35 cellular contexts compared by ENCODE assay signal in the genomic region with DNA sequence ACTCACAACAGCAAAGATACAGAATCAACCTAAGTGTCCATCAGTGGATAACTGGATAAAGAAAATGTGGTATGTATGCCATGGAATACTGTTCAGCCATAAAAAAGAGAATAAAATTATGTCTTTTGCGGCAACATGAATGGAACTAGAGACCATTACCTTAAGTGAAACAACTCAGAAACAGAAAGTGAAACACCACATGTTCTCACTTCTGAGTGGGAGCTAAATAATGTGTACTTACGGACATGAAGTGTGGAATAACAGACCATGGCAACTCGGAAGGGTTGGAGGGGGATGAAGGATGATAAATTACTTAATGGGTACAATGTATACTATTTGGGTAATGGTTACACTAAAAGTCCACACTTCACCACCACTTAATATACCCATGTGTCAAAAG.
"Had no signal": no experiment of that assay in that cellular context is flagged by ENCODE, and none has a peak within 500 bp of the region (broad histone marks: within the 10 kb centered on the region; RNA-seq: fewer than 3 reads in every experiment).

No MANE protein-coding gene starts in this region.

- H3K36me3 Mint-ChIP-seq: activated CD4-positive, alpha-beta memory T cell treated with anti-CD3 and anti-CD28 coated beads for 36 hours; activated CD8-positive, alpha-beta memory T cell treated with anti-CD3 and anti-CD28 coated beads, Interleukin-2, amount 10 ng/mL, durations not matched to agents 7 days and 5 days; activated naive CD4-positive, alpha-beta T cell treated with anti-CD3 and anti-CD28 coated beads, Interleukin-2, amount 10 ng/mL, durations not matched to agents 7 days and 5 days; activated naive CD4-positive, alpha-beta T cell treated with anti-CD3 and anti-CD28 coated beads, Interleukin-2, amount 50 U/mL, for 24 hours; activated naive CD8-positive, alpha-beta T cell; activated naive CD8-positive, alpha-beta T cell treated with anti-CD3 and anti-CD28 coated beads, Interleukin-2, amount 10 ng/mL, durations not matched to agents 7 days and 5 days had no signal

- H3K4me3 Mint-ChIP-seq: activated B cell treated with CpG ODN at 0.5 μM for 24 hours; activated CD4-positive, alpha-beta memory T cell treated with anti-CD3 and anti-CD28 coated beads for 36 hours; activated CD4-positive, alpha-beta T cell treated with anti-CD3 and anti-CD28 coated beads, Interleukin-2, amount 10 ng/mL, durations not matched to agents 24 days and 14 days; activated CD8-positive, alpha-beta memory T cell treated with anti-CD3 and anti-CD28 coated beads, Interleukin-2, amount 10 ng/mL, durations not matched to agents 7 days and 5 days; activated CD8-positive, alpha-beta T cell treated with anti-CD3 and anti-CD28 coated beads, Interleukin-2, amount 10 ng/mL, durations not matched to agents 7 days and 5 days; activated naive CD4-positive, alpha-beta T cell treated with anti-CD3 and anti-CD28 coated beads, Interleukin-2, amount 10 ng/mL, durations not matched to agents 7 days and 5 days; activated naive CD4-positive, alpha-beta T cell treated with anti-CD3 and anti-CD28 coated beads, Interleukin-2, amount 50 U/mL, for 24 hours; activated naive CD8-positive, alpha-beta T cell; activated naive CD8-positive, alpha-beta T cell treated with anti-CD3 and anti-CD28 coated beads, Interleukin-2, amount 10 ng/mL, durations not matched to agents 7 days and 5 days; activated naive CD8-positive, alpha-beta T cell treated with anti-CD3 and anti-CD28 coated beads, Interleukin-2, amount 50 U/mL, for 24 hours; activated T-cell treated with anti-CD3 and anti-CD28 coated beads, Interleukin-2, amount 50 U/mL, for 24 hours; brain; central memory CD8-positive, alpha-beta T cell; T-helper 1 cell treated with Interleukin-12 subunit alpha and Interleukin-12 subunit beta and Interleukin-4 antibody, amounts not matched to agents 30 μg/mL and 1 μg/mL, for 36 hours; T-helper 2 cell treated with Interferon-gamma antibody and Interleukin-4, amounts not matched to agents 5 μg/mL and 100 μg/mL, for 36 hours had no signal

- H3K27me3 Mint-ChIP-seq: activated B cell treated with CpG ODN at 0.5 μM for 24 hours; activated CD4-positive, alpha-beta memory T cell treated with anti-CD3 and anti-CD28 coated beads for 36 hours; activated CD4-positive, alpha-beta T cell treated with anti-CD3 and anti-CD28 coated beads, Interleukin-2, amount 10 ng/mL, durations not matched to agents 24 days and 14 days; activated CD8-positive, alpha-beta memory T cell treated with anti-CD3 and anti-CD28 coated beads, Interleukin-2, amount 10 ng/mL, durations not matched to agents 7 days and 5 days; activated naive CD4-positive, alpha-beta T cell treated with anti-CD3 and anti-CD28 coated beads, Interleukin-2, amount 10 ng/mL, durations not matched to agents 7 days and 5 days; activated naive CD4-positive, alpha-beta T cell treated with anti-CD3 and anti-CD28 coated beads, Interleukin-2, amount 50 U/mL, for 24 hours; activated naive CD8-positive, alpha-beta T cell; activated naive CD8-positive, alpha-beta T cell treated with anti-CD3 and anti-CD28 coated beads, Interleukin-2, amount 10 ng/mL, durations not matched to agents 7 days and 5 days; activated naive CD8-positive, alpha-beta T cell treated with anti-CD3 and anti-CD28 coated beads, Interleukin-2, amount 50 U/mL, for 24 hours; activated T-cell treated with anti-CD3 and anti-CD28 coated beads, Interleukin-2, amount 50 U/mL, for 24 hours; brain; central memory CD8-positive, alpha-beta T cell had no signal

- H3K9me3 Mint-ChIP-seq: activated CD4-positive, alpha-beta memory T cell treated with anti-CD3 and anti-CD28 coated beads for 36 hours; activated CD4-positive, alpha-beta T cell treated with anti-CD3 and anti-CD28 coated beads, Interleukin-2, amount 10 ng/mL, durations not matched to agents 24 days and 14 days; activated naive CD4-positive, alpha-beta T cell treated with anti-CD3 and anti-CD28 coated beads, Interleukin-2, amount 10 ng/mL, durations not matched to agents 7 days and 5 days; activated naive CD8-positive, alpha-beta T cell treated with anti-CD3 and anti-CD28 coated beads, Interleukin-2, amount 10 ng/mL, durations not matched to agents 7 days and 5 days; activated naive CD8-positive, alpha-beta T cell treated with anti-CD3 and anti-CD28 coated beads, Interleukin-2, amount 50 U/mL, for 24 hours; activated T-cell treated with anti-CD3 and anti-CD28 coated beads, Interleukin-2, amount 50 U/mL, for 24 hours; activated T-helper 2 cell treated with anti-CD3 and anti-CD28 coated beads, Interferon-gamma antibody, Interleukin-2, Interleukin-4, amounts not matched to agents 10 μg/mL and 5 μg/mL and 100 μg/mL, durations not matched to agents 14 hours and 24 hours and 36 hours; brain; T-helper 1 cell treated with Interleukin-12 subunit alpha and Interleukin-12 subunit beta and Interleukin-4 antibody, amounts not matched to agents 30 μg/mL and 1 μg/mL, for 36 hours; T-helper 2 cell treated with Interferon-gamma antibody and Interleukin-4, amounts not matched to agents 5 μg/mL and 100 μg/mL, for 36 hours had no signal

- H3K27ac ChIP-seq: ascending aorta, cardiac muscle cell, VCaP had no signal

- H3K4me1 ChIP-seq: ascending aorta had no signal

- DNase-seq: activated B cell treated with CpG ODN at 0.5 μM for 24 hours; activated CD4-positive, alpha-beta memory T cell treated with anti-CD3 and anti-CD28 coated beads for 36 hours; activated CD4-positive, alpha-beta T cell treated with anti-CD3 and anti-CD28 coated beads for 4 hours; activated CD4-positive, alpha-beta T cell treated with anti-CD3 and anti-CD28 coated beads, Interleukin-2, amount 10 ng/mL, durations not matched to agents 24 days and 14 days; activated CD4-positive, alpha-beta T cell treated with anti-CD3 and anti-CD28 coated beads, Interleukin-2, amount 50 U/mL, for 1 hour; activated CD4-positive, alpha-beta T cell treated with anti-CD3 and anti-CD28 coated beads, Interleukin-2, amount 50 U/mL, for 4 hours; activated CD4-positive, CD25-positive, alpha-beta regulatory T cell treated with anti-CD3 and anti-CD28 coated beads, Interleukin-2, amount 50 U/mL, for 72 hours; activated CD8-positive, alpha-beta memory T cell treated with anti-CD3 and anti-CD28 coated beads for 24 hours; activated CD8-positive, alpha-beta memory T cell treated with anti-CD3 and anti-CD28 coated beads, Interleukin-2, amount 10 ng/mL, durations not matched to agents 7 days and 5 days; activated CD8-positive, alpha-beta memory T cell treated with anti-CD3 and anti-CD28 coated beads, Interleukin-2, amount 50 U/mL, for 48 hours; activated CD8-positive, alpha-beta T cell treated with anti-CD3 and anti-CD28 coated beads, Interleukin-2, amount 10 ng/mL, durations not matched to agents 7 days and 5 days; activated effector memory CD4-positive, alpha-beta T cell treated with Interleukin-2 at 50 U/mL for 16 hours; activated gamma-delta T cell; activated naive CD4-positive, alpha-beta T cell treated with anti-CD3 and anti-CD28 coated beads, Interleukin-2, amount 10 ng/mL, durations not matched to agents 7 days and 5 days; activated naive CD4-positive, alpha-beta T cell treated with Interleukin-2 at 50 U/mL for 16 hours; activated naive CD8-positive, alpha-beta T cell treated with anti-CD3 and anti-CD28 coated beads, Interleukin-2, amount 10 ng/mL, durations not matched to agents 7 days and 5 days; activated naive CD8-positive, alpha-beta T cell treated with anti-CD3 and anti-CD28 coated beads, Interleukin-2, amount 50 U/mL, for 24 hours; activated T-cell treated with anti-CD3 and anti-CD28 coated beads, Interleukin-2, amount 50 U/mL, for 24 hours; activated T-cell treated with anti-CD3 and anti-CD28 coated beads, Interleukin-2, amount 50 U/mL, for 48 hours; amygdala; anterior cingulate cortex; caudate nucleus; cerebellar nuclear complex; T-helper 2 cell; T-helper 9 cell had no signal

- H3K4me3 ChIP-seq: ascending aorta, cardiac muscle cell had no signal

- H3K9me3 ChIP-seq: ascending aorta had no signal

- H3K27ac Mint-ChIP-seq: activated B cell treated with CpG ODN at 0.5 μM for 24 hours; activated CD4-positive, alpha-beta memory T cell treated with anti-CD3 and anti-CD28 coated beads for 36 hours; activated CD4-positive, alpha-beta T cell treated with anti-CD3 and anti-CD28 coated beads, Interleukin-2, amount 10 ng/mL, durations not matched to agents 24 days and 14 days; activated CD8-positive, alpha-beta memory T cell treated with anti-CD3 and anti-CD28 coated beads, Interleukin-2, amount 10 ng/mL, durations not matched to agents 7 days and 5 days; activated CD8-positive, alpha-beta T cell treated with anti-CD3 and anti-CD28 coated beads, Interleukin-2, amount 10 ng/mL, durations not matched to agents 7 days and 5 days; activated naive CD4-positive, alpha-beta T cell treated with anti-CD3 and anti-CD28 coated beads, Interleukin-2, amount 10 ng/mL, durations not matched to agents 7 days and 5 days; activated naive CD4-positive, alpha-beta T cell treated with anti-CD3 and anti-CD28 coated beads, Interleukin-2, amount 50 U/mL, for 24 hours; activated naive CD8-positive, alpha-beta T cell; activated naive CD8-positive, alpha-beta T cell treated with anti-CD3 and anti-CD28 coated beads, Interleukin-2, amount 10 ng/mL, durations not matched to agents 7 days and 5 days; activated naive CD8-positive, alpha-beta T cell treated with anti-CD3 and anti-CD28 coated beads, Interleukin-2, amount 50 U/mL, for 24 hours; activated T-cell treated with anti-CD3 and anti-CD28 coated beads, Interleukin-2, amount 50 U/mL, for 24 hours; activated T-helper 2 cell treated with anti-CD3 and anti-CD28 coated beads, Interferon-gamma antibody, Interleukin-2, Interleukin-4, amounts not matched to agents 10 μg/mL and 5 μg/mL and 100 μg/mL, durations not matched to agents 14 hours and 24 hours and 36 hours; brain; T-helper 1 cell treated with Interleukin-12 subunit alpha and Interleukin-12 subunit beta and Interleukin-4 antibody, amounts not matched to agents 30 μg/mL and 1 μg/mL, for 36 hours; T-helper 2 cell treated with Interferon-gamma antibody and Interleukin-4, amounts not matched to agents 5 μg/mL and 100 μg/mL, for 36 hours had no signal

- H3K27me3 ChIP-seq: ascending aorta, cardiac muscle cell had no signal

- H3K4me1 Mint-ChIP-seq: activated B cell treated with CpG ODN at 0.5 μM for 24 hours; activated CD4-positive, alpha-beta T cell treated with anti-CD3 and anti-CD28 coated beads, Interleukin-2, amount 10 ng/mL, durations not matched to agents 24 days and 14 days; activated CD8-positive, alpha-beta memory T cell treated with anti-CD3 and anti-CD28 coated beads, Interleukin-2, amount 10 ng/mL, durations not matched to agents 7 days and 5 days; activated naive CD4-positive, alpha-beta T cell treated with anti-CD3 and anti-CD28 coated beads, Interleukin-2, amount 10 ng/mL, durations not matched to agents 7 days and 5 days; activated naive CD4-positive, alpha-beta T cell treated with anti-CD3 and anti-CD28 coated beads, Interleukin-2, amount 50 U/mL, for 24 hours; activated naive CD8-positive, alpha-beta T cell treated with anti-CD3 and anti-CD28 coated beads, Interleukin-2, amount 10 ng/mL, durations not matched to agents 7 days and 5 days; activated naive CD8-positive, alpha-beta T cell treated with anti-CD3 and anti-CD28 coated beads, Interleukin-2, amount 50 U/mL, for 24 hours; central memory CD8-positive, alpha-beta T cell had no signal

- ATAC-seq: activated CD8-positive, alpha-beta memory T cell treated with anti-CD3 and anti-CD28 coated beads, Interleukin-2, amount 10 ng/mL, durations not matched to agents 7 days and 5 days; activated CD8-positive, alpha-beta T cell treated with anti-CD3 and anti-CD28 coated beads, Interleukin-2, amount 10 ng/mL, durations not matched to agents 7 days and 5 days; activated naive CD8-positive, alpha-beta T cell treated with anti-CD3 and anti-CD28 coated beads, Interleukin-2, amount 50 U/mL, for 24 hours had no signal
